In the genomic region with DNA sequence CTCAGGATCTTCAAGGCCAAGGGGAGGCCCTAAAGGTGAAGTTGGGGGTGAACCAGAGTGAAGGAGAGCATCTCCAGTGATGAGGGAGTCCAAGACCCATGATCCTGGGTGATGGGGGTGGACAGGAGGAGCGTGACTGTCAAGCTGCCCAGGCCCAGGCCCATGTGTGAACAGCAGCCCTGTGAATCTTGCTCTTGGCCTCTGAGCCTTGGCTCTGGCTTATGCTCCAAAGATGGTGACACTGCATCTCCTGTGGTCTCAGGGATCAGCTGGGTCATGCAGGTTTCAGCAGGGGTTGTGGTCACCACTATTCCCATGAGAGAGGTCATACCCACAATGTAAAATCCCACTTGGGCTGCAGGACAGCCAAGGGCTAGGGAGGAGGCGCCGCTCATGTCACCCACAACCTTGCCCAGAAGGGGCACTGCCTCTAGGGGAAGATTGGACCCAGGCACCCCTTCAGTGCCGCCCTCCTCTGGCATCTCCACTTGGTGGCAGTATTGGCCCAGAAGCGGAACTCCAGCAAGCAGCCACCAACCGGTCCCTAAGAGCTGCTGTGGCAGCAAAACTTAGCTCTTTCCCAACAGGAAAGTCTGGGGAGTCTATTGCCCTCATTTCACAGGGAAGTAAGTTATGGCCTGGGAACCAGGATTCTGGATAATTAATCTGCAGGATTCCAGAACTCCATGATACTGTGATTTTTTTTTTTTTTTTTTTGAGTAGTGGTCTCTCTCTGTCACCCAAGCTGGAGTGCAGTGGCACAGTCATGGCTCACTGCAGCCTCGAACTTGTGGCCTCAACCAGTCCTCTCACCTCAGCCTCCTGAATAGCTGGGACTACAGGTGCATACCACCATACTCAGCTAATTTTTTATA, we compare ENCODE assay signal across 8 cellular contexts. TPM values are rescaled to one million over a fixed set of nuclear protein-coding genes. Genes with fewer than 3 reads are reported as not detected.
DNase-seq lines count a peak whose midpoint lies in the region; ATAC-seq, FAIRE-seq and TF ChIP-seq lines count a peak whose summit lies in the region.

No MANE protein-coding gene starts in this region.

- no peaks in the 10 kb centered on the region for H3K36me3 Mint-ChIP-seq in activated T-helper 1 cell treated with anti-CD3 and anti-CD28 coated beads, Interleukin-12 subunit alpha, Interleukin-12 subunit beta, Interleukin-2, Interleukin-4 antibody, amounts not matched to agents 30 ng/mL and 10 ng/mL and 1 ng/mL, durations not matched to agents 14 hours and 24 hours and 36 hours (ENCODE audit: low read depth)

- DNase-seq in DMS153 treated with DMSO at 0.1 percent for 48 hours (lab: John Stamatoyannopoulos, UW; ENCODE audit: unreplicated experiment), result peak; percentile 78
- peak; percentile 92 for DNase-seq in RPMI8226
- peak; percentile 29 for DNase-seq in activated T-helper 1 cell treated with anti-CD3 and anti-CD28 coated beads, Interleukin-12 subunit alpha, Interleukin-12 subunit beta, Interleukin-2, Interleukin-4 antibody, amounts not matched to agents 30 ng/mL and 10 ng/mL and 1 ng/mL, durations not matched to agents 14 hours and 24 hours and 36 hours (ENCODE audit: low spot score)
- peak; percentile 38 to 67 for DNase-seq in frontal cortex (ENCODE audit: low spot score in 2 of 2)
- DNase-seq in pons (ENCODE audit: low spot score), result peak; percentile 46
- DNase-seq in ureter (ENCODE audit: low spot score), result peak; percentile 71

- H3K27ac Mint-ChIP-seq in activated T-helper 1 cell treated with anti-CD3 and anti-CD28 coated beads, Interleukin-12 subunit alpha, Interleukin-12 subunit beta, Interleukin-2, Interleukin-4 antibody, amounts not matched to agents 30 ng/mL and 10 ng/mL and 1 ng/mL, durations not matched to agents 14 hours and 24 hours and 36 hours, result no peak overlapping the region

- no peak for TF ChIP-seq EP300 in Ishikawa (IDR thresholded peaks at IDR 0.05; ENCODE audit: borderline replicate concordance)

- intact Hi-C loops in activated T-helper 1 cell treated with anti-CD3 and anti-CD28 coated beads, Interleukin-12 subunit alpha, Interleukin-12 subunit beta, Interleukin-2, Interleukin-4 antibody, amounts not matched to agents 30 ng/mL and 10 ng/mL and 1 ng/mL, durations not matched to agents 14 hours and 24 hours and 36 hours (cut with micrococcal nuclease), result loop anchor here (1.0 kb wide), 2 partner anchors 132 to 167 kb away; no protein-coding TSS in a partner anchor

- no peak overlapping the region for H3K4me3 Mint-ChIP-seq in activated T-helper 1 cell treated with anti-CD3 and anti-CD28 coated beads, Interleukin-12 subunit alpha, Interleukin-12 subunit beta, Interleukin-2, Interleukin-4 antibody, amounts not matched to agents 30 ng/mL and 10 ng/mL and 1 ng/mL, durations not matched to agents 14 hours and 24 hours and 36 hours

- H3K27me3 Mint-ChIP-seq in activated T-helper 1 cell treated with anti-CD3 and anti-CD28 coated beads, Interleukin-12 subunit alpha, Interleukin-12 subunit beta, Interleukin-2, Interleukin-4 antibody, amounts not matched to agents 30 ng/mL and 10 ng/mL and 1 ng/mL, durations not matched to agents 14 hours and 24 hours and 36 hours (ENCODE audit: insufficient read depth), result peaks cover 18% of the 10 kb centered on the region

- ATAC-seq in GM21529 (IDR thresholded peaks at IDR 0.05; ENCODE audit: unreplicated experiment), result peak; percentile 74

- H3K9me3 Mint-ChIP-seq in activated T-helper 1 cell treated with anti-CD3 and anti-CD28 coated beads, Interleukin-12 subunit alpha, Interleukin-12 subunit beta, Interleukin-2, Interleukin-4 antibody, amounts not matched to agents 30 ng/mL and 10 ng/mL and 1 ng/mL, durations not matched to agents 14 hours and 24 hours and 36 hours, result peaks cover 17% of the 10 kb centered on the region

- no peak for FAIRE-seq in frontal cortex (lab: Jason Lieb, UNC)

- no peaks in the 10 kb centered on the region for H3K4me1 Mint-ChIP-seq in activated T-helper 1 cell treated with anti-CD3 and anti-CD28 coated beads, Interleukin-12 subunit alpha, Interleukin-12 subunit beta, Interleukin-2, Interleukin-4 antibody, amounts not matched to agents 30 ng/mL and 10 ng/mL and 1 ng/mL, durations not matched to agents 14 hours and 24 hours and 36 hours (ENCODE audit: low read depth)

- TF ChIP-seq RAD21 in Ishikawa (IDR thresholded peaks at IDR 0.05; ENCODE audit: low read depth), result peak; percentile 98

TF ChIP-seq in Ishikawa, 13 proteins besides CTCF, POLR2A, EP300 and RAD21:
- TF ChIP-seq, protein P1, sequence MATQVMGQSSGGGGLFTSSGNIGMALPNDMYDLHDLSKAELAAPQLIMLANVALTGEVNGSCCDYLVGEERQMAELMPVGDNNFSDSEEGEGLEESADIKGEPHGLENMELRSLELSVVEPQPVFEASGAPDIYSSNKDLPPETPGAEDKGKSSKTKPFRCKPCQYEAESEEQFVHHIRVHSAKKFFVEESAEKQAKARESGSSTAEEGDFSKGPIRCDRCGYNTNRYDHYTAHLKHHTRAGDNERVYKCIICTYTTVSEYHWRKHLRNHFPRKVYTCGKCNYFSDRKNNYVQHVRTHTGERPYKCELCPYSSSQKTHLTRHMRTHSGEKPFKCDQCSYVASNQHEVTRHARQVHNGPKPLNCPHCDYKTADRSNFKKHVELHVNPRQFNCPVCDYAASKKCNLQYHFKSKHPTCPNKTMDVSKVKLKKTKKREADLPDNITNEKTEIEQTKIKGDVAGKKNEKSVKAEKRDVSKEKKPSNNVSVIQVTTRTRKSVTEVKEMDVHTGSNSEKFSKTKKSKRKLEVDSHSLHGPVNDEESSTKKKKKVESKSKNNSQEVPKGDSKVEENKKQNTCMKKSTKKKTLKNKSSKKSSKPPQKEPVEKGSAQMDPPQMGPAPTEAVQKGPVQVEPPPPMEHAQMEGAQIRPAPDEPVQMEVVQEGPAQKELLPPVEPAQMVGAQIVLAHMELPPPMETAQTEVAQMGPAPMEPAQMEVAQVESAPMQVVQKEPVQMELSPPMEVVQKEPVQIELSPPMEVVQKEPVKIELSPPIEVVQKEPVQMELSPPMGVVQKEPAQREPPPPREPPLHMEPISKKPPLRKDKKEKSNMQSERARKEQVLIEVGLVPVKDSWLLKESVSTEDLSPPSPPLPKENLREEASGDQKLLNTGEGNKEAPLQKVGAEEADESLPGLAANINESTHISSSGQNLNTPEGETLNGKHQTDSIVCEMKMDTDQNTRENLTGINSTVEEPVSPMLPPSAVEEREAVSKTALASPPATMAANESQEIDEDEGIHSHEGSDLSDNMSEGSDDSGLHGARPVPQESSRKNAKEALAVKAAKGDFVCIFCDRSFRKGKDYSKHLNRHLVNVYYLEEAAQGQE (IDR thresholded peaks at IDR 0.05; ENCODE audit: low read depth), result no peak
- no peak for TF ChIP-seq TEAD4 (IDR thresholded peaks at IDR 0.05)
- no peak for TF ChIP-seq CREB1 (IDR thresholded peaks at IDR 0.05; ENCODE audit: low read depth)
- TF ChIP-seq ZBTB7A (IDR thresholded peaks at IDR 0.05; ENCODE audit: low read depth), result no peak
- TF ChIP-seq FOXM1 (IDR thresholded peaks at IDR 0.05; ENCODE audit: borderline replicate concordance, low read depth), result no peak
- TF ChIP-seq CEBPB (IDR thresholded peaks at IDR 0.05), result no peak

RNA-seq across cellular contexts. Expression of a gene that starts 7.5 kb away (rescaled TPM):
- total RNA-seq in activated T-helper 1 cell treated with anti-CD3 and anti-CD28 coated beads, Interleukin-12 subunit alpha, Interleukin-12 subunit beta, Interleukin-2, Interleukin-4 antibody, amounts not matched to agents 30 ng/mL and 10 ng/mL and 1 ng/mL, durations not matched to agents 14 hours and 24 hours and 36 hours, result not detected in 2 replicates
- total RNA-seq in frontal cortex (not detected), ureter (0.21 TPM)

RNA-seq across cellular contexts. Expression of a gene that starts 51.6 kb away (rescaled TPM):
- not detected in 2 replicates for total RNA-seq in activated T-helper 1 cell treated with anti-CD3 and anti-CD28 coated beads, Interleukin-12 subunit alpha, Interleukin-12 subunit beta, Interleukin-2, Interleukin-4 antibody, amounts not matched to agents 30 ng/mL and 10 ng/mL and 1 ng/mL, durations not matched to agents 14 hours and 24 hours and 36 hours
- total RNA-seq in frontal cortex (1.2 TPM), ureter (2.7 TPM)

Comparison
In these comparisons a context has a peak if more than half of its experiments do, and no peak if none do; other contexts are left out.
1. Peak in every context shown above with its lines: DNase-seq and ATAC-seq.
2. DNase-seq: peak in every context shown above with its lines; median percentile 92 in RPMI8226; 78 in DMS153 treated with DMSO at 0.1 percent for 48 hours; 71 in ureter; 52 in frontal cortex; 46 in pons; 29 in activated T-helper 1 cell treated with anti-CD3 and anti-CD28 coated beads, Interleukin-12 subunit alpha, Interleukin-12 subunit beta, Interleukin-2, Interleukin-4 antibody, amounts not matched to agents 30 ng/mL and 10 ng/mL and 1 ng/mL, durations not matched to agents 14 hours and 24 hours and 36 hours.